Comparison of ENCODE assay signal across 8 cellular contexts in genomic region chr12:52010692-52011601, GRCh38. TPM values are rescaled to one million over a fixed set of nuclear protein-coding genes. Genes with fewer than 3 reads are reported as not detected.
DNase-seq lines count a peak whose midpoint lies in the region; ATAC-seq and TF ChIP-seq lines count a peak whose summit lies in the region.

No MANE protein-coding gene starts in this region.

- H3K27ac Mint-ChIP-seq in T-helper 17 cell: no peak overlapping the region

- H3K36me3 ChIP-seq in HEK293 (ENCODE audit: control insufficient read depth in 2 of 2, insufficient read depth in 1 of 2, low read length in 2 of 2): peaks cover 0 to 25% of the 10 kb centered on the region in 2 experiments; a peak in 1 of 3 replicates
- no peaks in the 10 kb centered on the region for H3K36me3 ChIP-seq in iPS-18a (ENCODE audit: control insufficient read depth, low read depth, low read length)
- peaks cover 0 to 23% (median 12%) of the 10 kb centered on the region in 3 donors for H3K36me3 ChIP-seq in skeletal muscle tissue (ENCODE audit: control insufficient read depth in 3 of 3, insufficient read depth in 3 of 3, low read length in 3 of 3)

- no peaks in the 10 kb centered on the region for H3K36me3 Mint-ChIP-seq in T-helper 17 cell (ENCODE audit: low read depth)

- POLR2A ChIA-PET in HEK293 (lab: Yijun Ruan, JAX): interaction anchor here (1.8 kb wide), 1 partner anchor 59 kb away, joined by 4 read pairs; the partner anchor contains the start of gene ATG101

- H3K4me3 ChIP-seq in HEK293 (ENCODE audit: low read depth, low read length) (no peak overlapping the region), iPS-18a (ENCODE audit: low read length) (peak overlapping the region; percentile 7), skeletal muscle tissue (ENCODE audit: low read length in 3 of 3) (peak overlapping the region in 2 of 3 donors; percentile 5 to 36)

- DNase-seq in T-helper 17 cell: no peak
- no peak for DNase-seq in UCSD-AML1 (lab: John Stamatoyannopoulos, UW; ENCODE audit: unreplicated experiment)
- no peak for DNase-seq in ureter (ENCODE audit: low spot score)

- H3K27me3 ChIP-seq in iPS-18a (ENCODE audit: control insufficient read depth, insufficient read depth, low read length) (peaks cover 56% of the 10 kb centered on the region), skeletal muscle tissue (ENCODE audit: control insufficient read depth in 3 of 3, insufficient read depth in 3 of 3, low read length in 3 of 3) (peaks cover 5 to 18% (median 5%) of the 10 kb centered on the region in 3 donors)

- H3K4me1 ChIP-seq in HEK293 (ENCODE audit: control insufficient read depth, insufficient read depth, low read length) (peaks cover 12% of the 10 kb centered on the region; the same call in 1 of the 2 replicates), iPS-18a (ENCODE audit: control insufficient read depth, low read depth, low read length) (peaks cover 27% of the 10 kb centered on the region), skeletal muscle tissue (ENCODE audit: control insufficient read depth in 3 of 3, insufficient read depth in 3 of 3, low read length in 3 of 3) (peaks cover 27 to 36% (median 29%) of the 10 kb centered on the region in 3 donors)

- no peaks in the 10 kb centered on the region for H3K9me3 ChIP-seq in HEK293 (ENCODE audit: control insufficient read depth, insufficient read depth, low read depth, low read length)
- no peaks in the 10 kb centered on the region for H3K9me3 ChIP-seq in T-helper 17 cell (ENCODE audit: control insufficient read depth, low read length, poor library complexity, severe bottlenecking)
- H3K9me3 ChIP-seq in iPS-18a (ENCODE audit: control insufficient read depth, low read depth, low read length): no peaks in the 10 kb centered on the region
- no peaks in the 10 kb centered on the region for H3K9me3 ChIP-seq in skeletal muscle tissue (ENCODE audit: control insufficient read depth in 3 of 3, low read length in 3 of 3)

- H3K27ac ChIP-seq in HEK293 (ENCODE audit: extremely low read depth, low read depth, low read length) (no peak overlapping the region), iPS-18a (ENCODE audit: low read length) (no peak overlapping the region), skeletal muscle tissue (ENCODE audit: low read depth, low read length) (peak overlapping the region; percentile 76)

- no peak for TF ChIP-seq CTCF in HEK293 (tag by site-specific recombination; IDR thresholded peaks at IDR 0.05)

- H3K9ac ChIP-seq in iPS-18a (ENCODE audit: low read length) (no peak overlapping the region), skeletal muscle tissue (ENCODE audit: low read depth in 1 of 3, low read length in 3 of 3) (peak overlapping the region in 2 of 3 donors; percentile 35 to 55)

- no peaks in the 10 kb centered on the region for H3K27me3 Mint-ChIP-seq in T-helper 17 cell

- peak overlapping the region; percentile 45 for H3K4me3 Mint-ChIP-seq in T-helper 17 cell

- peaks cover 14% of the 10 kb centered on the region for H3K4me1 Mint-ChIP-seq in T-helper 17 cell

- CTCF ChIA-PET in HEK293 (lab: Yijun Ruan, JAX): interaction anchor here (0.8 to 9.6 kb wide), 8 partner anchors 9 to 874 kb away, joined by 3 to 291 read pairs (median 5); no protein-coding TSS in a partner anchor

- ATAC-seq in T-helper 17 cell (no peak), GM18517 (IDR thresholded peaks at IDR 0.05; ENCODE audit: unreplicated experiment) (no peak), GM21737 (IDR thresholded peaks at IDR 0.05; ENCODE audit: unreplicated experiment) (no peak)

TF ChIP-seq in HEK293, 187 proteins besides CTCF, POLR2A, EP300 and RAD21:
- no peak for TF ChIP-seq SETDB1 (IDR thresholded peaks at IDR 0.05; ENCODE audit: insufficient read length, low read length)
- TF ChIP-seq ZNF768 (tag by site-specific recombination; IDR thresholded peaks at IDR 0.05): no peak
- peak; percentile 29; the same call in 1 of the 2 replicates for TF ChIP-seq GLIS2 (tag by site-specific recombination; IDR thresholded peaks at IDR 0.05)
- peak; percentile 69; the same call in 1 of the 2 replicates for TF ChIP-seq ZBTB48 (tag by site-specific recombination; IDR thresholded peaks at IDR 0.05)
- TF ChIP-seq ZNF248 (tag by site-specific recombination; IDR thresholded peaks at IDR 0.05): no peak
- 0 out of 2 replicates have a peak, but pooled peaks have one; percentile 42 for TF ChIP-seq ZNF660 (tag by site-specific recombination; IDR thresholded peaks at IDR 0.05)
- TF ChIP-seq ZNF112 (tag by site-specific recombination; IDR thresholded peaks at IDR 0.05): no peak
- 0 out of 2 replicates have a peak, but pooled peaks have one; percentile 34 for TF ChIP-seq ZNF449 (tag by site-specific recombination; IDR thresholded peaks at IDR 0.05)

RNA-seq across cellular contexts. Expression of gene TAMALIN, which starts 4.2 kb away (rescaled TPM):
- total RNA-seq in T-helper 17 cell (100 to 1,000 TPM; 491 to 562 TPM), skeletal muscle tissue (9.4 TPM), ureter (50.7 TPM)

RNA-seq across cellular contexts. Expression of gene NR4A1, which starts 40.3 kb away (rescaled TPM):
- total RNA-seq in T-helper 17 cell (100 to 1,000 TPM in 1 of 2 donors, 10 to 100 TPM in 1; 79.2 to 133 TPM), skeletal muscle tissue (24.5 TPM), ureter (79.2 TPM)

RNA-seq across cellular contexts. Expression of gene ATG101, which starts 58.8 kb away (rescaled TPM):
- 10 to 100 TPM; 22.0 to 30.2 TPM for total RNA-seq in T-helper 17 cell
- total RNA-seq in skeletal muscle tissue: 34.4 TPM
- 27.2 TPM for total RNA-seq in ureter

RNA-seq across cellular contexts. Expression of gene ACVR1B, which starts 59.4 kb away (rescaled TPM):
- total RNA-seq in T-helper 17 cell: 1 to 10 TPM; 6.5 to 8.7 TPM
- 8.4 TPM for total RNA-seq in skeletal muscle tissue
- total RNA-seq in ureter: 40.6 TPM
